ENCODE assay signal across 8 cellular contexts in genomic region chr13:51453308-51453958, GRCh38. TPM values are rescaled to one million over a fixed set of nuclear protein-coding genes. Genes with fewer than 3 reads are reported as not detected.
DNase-seq lines count a peak whose midpoint lies in the region; ATAC-seq and TF ChIP-seq lines count a peak whose summit lies in the region.

No MANE protein-coding gene starts in this region.

- H3K4me3 ChIP-seq in BJ (ENCODE audit: low read depth, low read length) (peak overlapping the region; percentile 62), OCI-LY1 (ENCODE audit: low read depth, low read length, poor library complexity, severe bottlenecking) (peak overlapping the region; percentile 67), fibroblast of the aortic adventitia (ENCODE audit: low read depth, low read length) (peak overlapping the region; percentile 80)

- H3K27ac Mint-ChIP-seq in activated T-helper 1 cell treated with anti-CD3 and anti-CD28 coated beads, Interleukin-12 subunit alpha, Interleukin-12 subunit beta, Interleukin-2, Interleukin-4 antibody, amounts not matched to agents 30 ng/mL and 10 ng/mL and 1 ng/mL, durations not matched to agents 14 hours and 24 hours and 36 hours: peak overlapping the region; percentile 98

- peak; percentile 40 for ATAC-seq in HG03342 (IDR thresholded peaks at IDR 0.05; ENCODE audit: unreplicated experiment)

- TF ChIP-seq POLR2A in GM19193 (IDR thresholded peaks at IDR 0.05; ENCODE audit: extremely low read depth, insufficient read depth, insufficient read length): peak; percentile 62

- TF ChIP-seq CTCF in BJ (IDR thresholded peaks at IDR 0.05; ENCODE audit: insufficient read depth, low read depth, low read length): no peak
- TF ChIP-seq CTCF in OCI-LY1 (IDR thresholded peaks at IDR 0.05; ENCODE audit: low read length): no peak; the same call in 1 of the 2 replicates
- no peak for TF ChIP-seq CTCF in fibroblast of the aortic adventitia (IDR thresholded peaks at IDR 0.05; ENCODE audit: insufficient read depth, low read length)

- no peak overlapping the region for H2AFZ ChIP-seq in OCI-LY1 (ENCODE audit: low read length)

- peaks cover 45% of the 10 kb centered on the region for H3K36me3 Mint-ChIP-seq in activated T-helper 1 cell treated with anti-CD3 and anti-CD28 coated beads, Interleukin-12 subunit alpha, Interleukin-12 subunit beta, Interleukin-2, Interleukin-4 antibody, amounts not matched to agents 30 ng/mL and 10 ng/mL and 1 ng/mL, durations not matched to agents 14 hours and 24 hours and 36 hours (ENCODE audit: low read depth)

- CTCF ChIA-PET in BJ (lab: Yijun Ruan, JAX): interaction anchor here (0.6 to 1.7 kb wide), 4 partner anchors 12 to 350 kb away, joined by 3 to 6 read pairs (median 4); no protein-coding TSS in a partner anchor

- no peaks in the 10 kb centered on the region; the same call in 1 of the 2 replicates for H3F3A ChIP-seq in OCI-LY1 (ENCODE audit: insufficient read depth, low read length)

- H3K9me2 ChIP-seq in OCI-LY1 (ENCODE audit: low read depth, low read length): no peaks in the 10 kb centered on the region

- H3K9me3 Mint-ChIP-seq in activated T-helper 1 cell treated with anti-CD3 and anti-CD28 coated beads, Interleukin-12 subunit alpha, Interleukin-12 subunit beta, Interleukin-2, Interleukin-4 antibody, amounts not matched to agents 30 ng/mL and 10 ng/mL and 1 ng/mL, durations not matched to agents 14 hours and 24 hours and 36 hours: peaks cover 3% of the 10 kb centered on the region

- no peaks in the 10 kb centered on the region for H4K20me1 ChIP-seq in OCI-LY1 (ENCODE audit: insufficient read depth, low read length)

- H3K4me2 ChIP-seq in OCI-LY1 (ENCODE audit: low read length): peak overlapping the region; percentile 75

- H3K79me2 ChIP-seq in OCI-LY1 (ENCODE audit: insufficient read depth, low read length): no peaks in the 10 kb centered on the region

- peaks cover 51% of the 10 kb centered on the region for H3K4me1 Mint-ChIP-seq in activated T-helper 1 cell treated with anti-CD3 and anti-CD28 coated beads, Interleukin-12 subunit alpha, Interleukin-12 subunit beta, Interleukin-2, Interleukin-4 antibody, amounts not matched to agents 30 ng/mL and 10 ng/mL and 1 ng/mL, durations not matched to agents 14 hours and 24 hours and 36 hours (ENCODE audit: low read depth)

- POLR2A ChIA-PET in BJ (lab: Charles Lee): interaction anchor here (0.5 to 1.3 kb wide), 17 partner anchors 24 to 1996 kb away, joined by 3 to 12 read pairs (median 3); no protein-coding TSS in a partner anchor

- no peak for DNase-seq in BJ (ENCODE audit: low read depth)
- peak; percentile 80 for DNase-seq in activated T-helper 1 cell treated with anti-CD3 and anti-CD28 coated beads, Interleukin-12 subunit alpha, Interleukin-12 subunit beta, Interleukin-2, Interleukin-4 antibody, amounts not matched to agents 30 ng/mL and 10 ng/mL and 1 ng/mL, durations not matched to agents 14 hours and 24 hours and 36 hours (ENCODE audit: low spot score)
- no peak for DNase-seq in fibroblast of the aortic adventitia (ENCODE audit: low read depth)
- peak in 31 of 56 donors; percentile 17 to 98 (median 80) for DNase-seq in nucleus accumbens (lab: John Stamatoyannopoulos, UW)
- peak in 33 of 49 donors; percentile 46 to 99 (median 79) for DNase-seq in substantia nigra (lab: John Stamatoyannopoulos, UW)

- H3K4me1 ChIP-seq in OCI-LY1 (ENCODE audit: insufficient read depth, low read length, severe bottlenecking): peaks cover 35% of the 10 kb centered on the region

- peak overlapping the region; percentile 80 for H3K9ac ChIP-seq in OCI-LY1 (ENCODE audit: low read length)

- intact Hi-C loops in activated T-helper 1 cell treated with anti-CD3 and anti-CD28 coated beads, Interleukin-12 subunit alpha, Interleukin-12 subunit beta, Interleukin-2, Interleukin-4 antibody, amounts not matched to agents 30 ng/mL and 10 ng/mL and 1 ng/mL, durations not matched to agents 14 hours and 24 hours and 36 hours (cut with micrococcal nuclease): loop anchor here (1.0 to 10.0 kb wide), 12 partner anchors 49 to 1199 kb away; partner anchors contain the start of genes CKAP2, NEK5, SUGT1 and WDFY2

- H3K27me3 ChIP-seq in BJ (ENCODE audit: control insufficient read depth, insufficient read depth, low read length): no peaks in the 10 kb centered on the region
- H3K27me3 ChIP-seq in OCI-LY1 (ENCODE audit: insufficient read depth, low read length): no peaks in the 10 kb centered on the region

- peaks cover 11% of the 10 kb centered on the region; the same call in 1 of the 2 replicates for H3K9me3 ChIP-seq in OCI-LY1 (ENCODE audit: low read length)

- no peaks in the 10 kb centered on the region for H3K27me3 Mint-ChIP-seq in activated T-helper 1 cell treated with anti-CD3 and anti-CD28 coated beads, Interleukin-12 subunit alpha, Interleukin-12 subunit beta, Interleukin-2, Interleukin-4 antibody, amounts not matched to agents 30 ng/mL and 10 ng/mL and 1 ng/mL, durations not matched to agents 14 hours and 24 hours and 36 hours (ENCODE audit: insufficient read depth)

- H3K36me3 ChIP-seq in BJ (ENCODE audit: control insufficient read depth, insufficient read depth, low read length) (peaks cover 6% of the 10 kb centered on the region), OCI-LY1 (ENCODE audit: insufficient read depth, low read length) (peaks cover 53% of the 10 kb centered on the region)

- peak overlapping the region; percentile 92 for H3K4me3 Mint-ChIP-seq in activated T-helper 1 cell treated with anti-CD3 and anti-CD28 coated beads, Interleukin-12 subunit alpha, Interleukin-12 subunit beta, Interleukin-2, Interleukin-4 antibody, amounts not matched to agents 30 ng/mL and 10 ng/mL and 1 ng/mL, durations not matched to agents 14 hours and 24 hours and 36 hours

- H3K27ac ChIP-seq in OCI-LY1 (ENCODE audit: low read depth, low read length, poor library complexity, severe bottlenecking) (peak overlapping the region; percentile 86), substantia nigra (ENCODE audit: low read depth, low read length, poor library complexity, severe bottlenecking) (peak overlapping the region; percentile 98)

RNA-seq across cellular contexts. Expression of gene INTS6, which starts 0.6 kb away (rescaled TPM):
- polyA plus RNA-seq in BJ (2011; rRNA removed): 17.2 and 32.0 TPM in 2 replicates
- polyA minus RNA-seq in BJ (2011; rRNA and poly(A)+ RNA removed): 40.8 and 65.7 TPM in 2 replicates
- total RNA-seq in activated T-helper 1 cell treated with anti-CD3 and anti-CD28 coated beads, Interleukin-12 subunit alpha, Interleukin-12 subunit beta, Interleukin-2, Interleukin-4 antibody, amounts not matched to agents 30 ng/mL and 10 ng/mL and 1 ng/mL, durations not matched to agents 14 hours and 24 hours and 36 hours: 76.6 and 81.7 TPM in 2 replicates
- total RNA-seq in fibroblast of the aortic adventitia (ENCODE audit: low replicate concordance): 17.3 and 41.1 TPM in 2 replicates

Comparison
In these comparisons a context has a peak if more than half of its experiments do, and no peak if none do; other contexts are left out.
1. DNase-seq: peak in activated T-helper 1 cell treated with anti-CD3 and anti-CD28 coated beads, Interleukin-12 subunit alpha, Interleukin-12 subunit beta, Interleukin-2, Interleukin-4 antibody, amounts not matched to agents 30 ng/mL and 10 ng/mL and 1 ng/mL, durations not matched to agents 14 hours and 24 hours and 36 hours (single experiment), nucleus accumbens (31 of 56) and substantia nigra (33 of 49); none in BJ (single experiment) and fibroblast of the aortic adventitia (single experiment).
2. Peak in every context shown above with its lines, with median percentiles within 50 percentile points of each other: H3K4me3 ChIP-seq.